In the genomic region with DNA sequence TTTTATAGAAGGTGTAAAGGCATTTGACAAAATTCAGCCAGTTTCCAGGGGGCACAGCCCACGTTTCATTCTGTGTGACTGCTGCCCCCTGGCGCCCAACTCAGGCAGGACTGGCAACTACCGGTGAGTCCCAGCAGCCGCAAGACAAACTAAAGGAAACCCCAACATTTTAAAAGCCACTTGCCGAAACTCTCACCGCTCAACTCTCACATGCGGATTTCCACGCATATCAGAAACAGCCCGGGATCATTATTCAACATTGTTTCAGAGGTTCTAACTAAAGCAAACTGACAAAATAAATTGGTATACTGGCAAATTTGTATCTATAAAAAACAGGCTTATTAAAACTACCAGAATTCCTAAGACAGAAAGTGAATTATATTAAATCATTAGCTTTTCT, we compare ENCODE assay signal across 8 cellular contexts. TPM values are rescaled to one million over a fixed set of nuclear protein-coding genes. Genes with fewer than 3 reads are reported as not detected.
DNase-seq lines count a peak whose midpoint lies in the region; ATAC-seq and TF ChIP-seq lines count a peak whose summit lies in the region.

No MANE protein-coding gene starts in this region.

- intact Hi-C loops in left colon (cut with DNase I, micrococcal nuclease) = no loop called here

- no peak overlapping the region for H3K27ac ChIP-seq in 22Rv1

- peak; percentile 50 for DNase-seq in NCI-H2227 treated with DMSO at 0.1 percent for 48 hours (lab: John Stamatoyannopoulos, UW)
- peak; percentile 78 to 88 for DNase-seq in activated CD4-positive, alpha-beta T cell treated with anti-CD3 and anti-CD28 coated beads for 4 hours
- peak; percentile 81 for DNase-seq in cerebellum (ENCODE audit: low spot score)
- DNase-seq in left colon = peak; percentile 50 to 86
- peak; percentile 90 for DNase-seq in stimulated activated CD4-positive, alpha-beta T cell treated with anti-CD3 and anti-CD28 coated beads, Interleukin-4, amount 100 ng/mL, for 1 hour

- ATAC-seq in left colon = peak; percentile 64
- no peak for ATAC-seq in HG03196 (IDR thresholded peaks at IDR 0.05; ENCODE audit: unreplicated experiment)

- TF ChIP-seq CTCF in 22Rv1 (IDR thresholded peaks at IDR 0.05) (peak; percentile 96), GM12874 (IDR thresholded peaks at IDR 0.05; ENCODE audit: insufficient read depth, low read depth, low read length) (peak; percentile 85)

RNA-seq across cellular contexts. Expression of gene MORC2, which starts 48.2 kb away (rescaled TPM):
- 22.7 TPM for total RNA-seq in cerebellum
- total RNA-seq in left colon = 10 to 100 TPM; 17.7 to 21.1 TPM

RNA-seq across cellular contexts. Expression of gene TUG1, which starts 48.7 kb away (rescaled TPM):
- total RNA-seq in cerebellum = 103 TPM
- 10 to 100 TPM; 67.4 to 72.1 TPM for total RNA-seq in left colon
